8 cellular contexts compared by ENCODE assay signal in the genomic region with DNA sequence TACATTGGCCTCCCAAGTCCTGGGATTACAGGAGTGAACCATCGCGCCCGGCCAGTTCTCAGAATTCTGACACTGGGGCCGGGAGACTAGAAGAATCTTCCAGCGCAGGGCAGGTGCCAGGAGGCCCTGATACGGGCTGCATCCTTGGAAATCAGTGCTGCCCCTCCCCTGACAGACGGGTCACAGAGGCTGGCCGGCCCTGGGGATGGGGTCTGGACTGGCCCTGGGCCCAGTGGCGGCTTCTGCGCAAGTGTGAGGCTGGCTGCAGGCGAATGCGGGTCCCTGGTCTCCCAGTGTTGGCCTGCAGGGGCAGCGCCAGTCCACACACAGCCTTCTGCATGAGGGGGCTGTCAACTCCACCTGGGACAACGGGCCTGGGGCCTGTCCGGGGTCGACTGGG. TPM values are rescaled to one million over a fixed set of nuclear protein-coding genes. Genes with fewer than 3 reads are reported as not detected.
DNase-seq lines count a peak whose midpoint lies in the region; ATAC-seq and TF ChIP-seq lines count a peak whose summit lies in the region.

No MANE protein-coding gene starts in this region.

- peaks cover 27% of the 10 kb centered on the region for H3K79me2 ChIP-seq in hepatocyte

- CTCF ChIA-PET in WTC11 (lab: Charles Lee), result interaction anchor here (0.5 to 2.6 kb wide), 7 partner anchors 21 to 720 kb away, joined by 3 to 19 read pairs (median 3); no protein-coding TSS in a partner anchor

- H3K4me1 ChIP-seq in hepatocyte (ENCODE audit: insufficient read depth), result peaks cover 14% of the 10 kb centered on the region

- H3K36me3 Mint-ChIP-seq in WTC11, result peaks cover 11% of the 10 kb centered on the region
- H3K36me3 Mint-ChIP-seq in stimulated activated memory B cell treated with anti-CD40 and anti-IgM and Interleukin-4, amounts not matched to agents 10 μg/mL and 1 μg/mL and 100 μg/mL, for 72 hours, result peaks cover 14% of the 10 kb centered on the region

- no peaks in the 10 kb centered on the region for H3K9me3 Mint-ChIP-seq in WTC11
- no peaks in the 10 kb centered on the region for H3K9me3 Mint-ChIP-seq in stimulated activated memory B cell treated with anti-CD40 and anti-IgM and Interleukin-4, amounts not matched to agents 10 μg/mL and 1 μg/mL and 100 μg/mL, for 72 hours

- no peaks in the 10 kb centered on the region for H3K9me2 ChIP-seq in hepatocyte (replicated peaks; ENCODE audit: insufficient read depth)

- 82% methylated on average over 16 of the region's 16 CpGs for WGBS in hepatocyte (ENCODE audit: low lambda C conversion rate, missing lambda C conversion rate)

- no peaks in the 10 kb centered on the region for H3K36me3 ChIP-seq in hepatocyte (replicated peaks; ENCODE audit: insufficient read depth, low read depth)

- H3K4me3 Mint-ChIP-seq in WTC11, result peak overlapping the region; percentile 63
- H3K4me3 Mint-ChIP-seq in stimulated activated memory B cell treated with anti-CD40 and anti-IgM and Interleukin-4, amounts not matched to agents 10 μg/mL and 1 μg/mL and 100 μg/mL, for 72 hours, result peak overlapping the region; percentile 87

- peaks cover 3% of the 10 kb centered on the region; the same call in 1 of the 2 replicates for H3K4me1 Mint-ChIP-seq in WTC11
- H3K4me1 Mint-ChIP-seq in stimulated activated memory B cell treated with anti-CD40 and anti-IgM and Interleukin-4, amounts not matched to agents 10 μg/mL and 1 μg/mL and 100 μg/mL, for 72 hours, result peaks cover 29% of the 10 kb centered on the region

- no peaks in the 10 kb centered on the region for H3K27me3 ChIP-seq in hepatocyte

- H3K27ac ChIP-seq in hepatocyte, result no peak overlapping the region

- peak; percentile 89 for ATAC-seq in WTC11
- ATAC-seq in stimulated activated memory B cell treated with anti-CD40 and anti-IgM and Interleukin-4, amounts not matched to agents 10 μg/mL and 1 μg/mL and 100 μg/mL, for 72 hours, result no peak
- ATAC-seq in HG03457 (IDR thresholded peaks at IDR 0.05; ENCODE audit: unreplicated experiment), result no peak
- ATAC-seq in GM21515 (IDR thresholded peaks at IDR 0.05; ENCODE audit: unreplicated experiment), result no peak

- H2AFZ ChIP-seq in hepatocyte, result no peak overlapping the region

- H4K20me1 ChIP-seq in hepatocyte (ENCODE audit: insufficient read depth, poor library complexity, severe bottlenecking), result no peaks in the 10 kb centered on the region

- no peak overlapping the region for H3K27ac Mint-ChIP-seq in WTC11
- H3K27ac Mint-ChIP-seq in stimulated activated memory B cell treated with anti-CD40 and anti-IgM and Interleukin-4, amounts not matched to agents 10 μg/mL and 1 μg/mL and 100 μg/mL, for 72 hours, result peak overlapping the region; percentile 88

- H3K27me3 Mint-ChIP-seq in WTC11 (ENCODE audit: low read depth), result peaks cover 3% of the 10 kb centered on the region; the same call in 1 of the 2 replicates
- no peaks in the 10 kb centered on the region for H3K27me3 Mint-ChIP-seq in stimulated activated memory B cell treated with anti-CD40 and anti-IgM and Interleukin-4, amounts not matched to agents 10 μg/mL and 1 μg/mL and 100 μg/mL, for 72 hours

- peak overlapping the region; percentile 96 for H3K4me2 ChIP-seq in hepatocyte

- DNase-seq in DMS53 (lab: John Stamatoyannopoulos, UW), result peak; percentile 30
- no peak for DNase-seq in DMS53 treated with DMSO at 0.1 percent for 48 hours (lab: John Stamatoyannopoulos, UW; ENCODE audit: unreplicated experiment)
- DNase-seq in WTC11 (ENCODE audit: low spot score), result peak; percentile 83
- DNase-seq in hepatocyte (ENCODE audit: low spot score), result no peak
- no peak for DNase-seq in activated CD4-positive, CD25-positive, alpha-beta regulatory T cell (lab: John Stamatoyannopoulos, UW)

- TF ChIP-seq CTCF in WTC11 (IDR thresholded peaks at IDR 0.05) (no peak), hepatocyte (IDR thresholded peaks at IDR 0.05; ENCODE audit: poor library complexity) (peak; percentile 22)

- POLR2A ChIA-PET in WTC11 (lab: Charles Lee), result no interaction called here

- H3K4me3 ChIP-seq in hepatocyte, result no peak overlapping the region

- no peaks in the 10 kb centered on the region for H3K9me3 ChIP-seq in hepatocyte (ENCODE audit: low read depth)

TF ChIP-seq in WTC11, 78 proteins besides CTCF, POLR2A, EP300 and RAD21:
- TF ChIP-seq, protein P1, sequence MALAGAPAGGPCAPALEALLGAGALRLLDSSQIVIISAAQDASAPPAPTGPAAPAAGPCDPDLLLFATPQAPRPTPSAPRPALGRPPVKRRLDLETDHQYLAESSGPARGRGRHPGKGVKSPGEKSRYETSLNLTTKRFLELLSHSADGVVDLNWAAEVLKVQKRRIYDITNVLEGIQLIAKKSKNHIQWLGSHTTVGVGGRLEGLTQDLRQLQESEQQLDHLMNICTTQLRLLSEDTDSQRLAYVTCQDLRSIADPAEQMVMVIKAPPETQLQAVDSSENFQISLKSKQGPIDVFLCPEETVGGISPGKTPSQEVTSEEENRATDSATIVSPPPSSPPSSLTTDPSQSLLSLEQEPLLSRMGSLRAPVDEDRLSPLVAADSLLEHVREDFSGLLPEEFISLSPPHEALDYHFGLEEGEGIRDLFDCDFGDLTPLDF (CRISPR knock-in tag; IDR thresholded peaks at IDR 0.05), result no peak
- TF ChIP-seq, protein P2, sequence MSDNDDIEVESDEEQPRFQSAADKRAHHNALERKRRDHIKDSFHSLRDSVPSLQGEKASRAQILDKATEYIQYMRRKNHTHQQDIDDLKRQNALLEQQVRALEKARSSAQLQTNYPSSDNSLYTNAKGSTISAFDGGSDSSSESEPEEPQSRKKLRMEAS (CRISPR knock-in tag; IDR thresholded peaks at IDR 0.05), result no peak
- no peak for TF ChIP-seq ZNF423 (CRISPR knock-in tag; IDR thresholded peaks at IDR 0.05)
- no peak for TF ChIP-seq SP1 (CRISPR knock-in tag; conservative IDR thresholded peaks at IDR 0.05)
- TF ChIP-seq, protein P3, sequence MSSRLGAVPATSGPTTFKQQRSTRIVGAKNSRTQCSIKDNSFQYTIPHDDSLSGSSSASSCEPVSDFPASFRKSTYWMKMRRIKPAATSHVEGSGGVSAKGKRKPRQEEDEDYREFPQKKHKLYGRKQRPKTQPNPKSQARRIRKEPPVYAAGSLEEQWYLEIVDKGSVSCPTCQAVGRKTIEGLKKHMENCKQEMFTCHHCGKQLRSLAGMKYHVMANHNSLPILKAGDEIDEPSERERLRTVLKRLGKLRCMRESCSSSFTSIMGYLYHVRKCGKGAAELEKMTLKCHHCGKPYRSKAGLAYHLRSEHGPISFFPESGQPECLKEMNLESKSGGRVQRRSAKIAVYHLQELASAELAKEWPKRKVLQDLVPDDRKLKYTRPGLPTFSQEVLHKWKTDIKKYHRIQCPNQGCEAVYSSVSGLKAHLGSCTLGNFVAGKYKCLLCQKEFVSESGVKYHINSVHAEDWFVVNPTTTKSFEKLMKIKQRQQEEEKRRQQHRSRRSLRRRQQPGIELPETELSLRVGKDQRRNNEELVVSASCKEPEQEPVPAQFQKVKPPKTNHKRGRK (CRISPR knock-in tag; IDR thresholded peaks at IDR 0.05; ENCODE audit: borderline replicate concordance), result no peak
- no peak for TF ChIP-seq ZNF219 (CRISPR knock-in tag; IDR thresholded peaks at IDR 0.05; ENCODE audit: borderline replicate concordance)
- TF ChIP-seq EMX1 (CRISPR knock-in tag; IDR thresholded peaks at IDR 0.05), result no peak
- TF ChIP-seq, protein P4, sequence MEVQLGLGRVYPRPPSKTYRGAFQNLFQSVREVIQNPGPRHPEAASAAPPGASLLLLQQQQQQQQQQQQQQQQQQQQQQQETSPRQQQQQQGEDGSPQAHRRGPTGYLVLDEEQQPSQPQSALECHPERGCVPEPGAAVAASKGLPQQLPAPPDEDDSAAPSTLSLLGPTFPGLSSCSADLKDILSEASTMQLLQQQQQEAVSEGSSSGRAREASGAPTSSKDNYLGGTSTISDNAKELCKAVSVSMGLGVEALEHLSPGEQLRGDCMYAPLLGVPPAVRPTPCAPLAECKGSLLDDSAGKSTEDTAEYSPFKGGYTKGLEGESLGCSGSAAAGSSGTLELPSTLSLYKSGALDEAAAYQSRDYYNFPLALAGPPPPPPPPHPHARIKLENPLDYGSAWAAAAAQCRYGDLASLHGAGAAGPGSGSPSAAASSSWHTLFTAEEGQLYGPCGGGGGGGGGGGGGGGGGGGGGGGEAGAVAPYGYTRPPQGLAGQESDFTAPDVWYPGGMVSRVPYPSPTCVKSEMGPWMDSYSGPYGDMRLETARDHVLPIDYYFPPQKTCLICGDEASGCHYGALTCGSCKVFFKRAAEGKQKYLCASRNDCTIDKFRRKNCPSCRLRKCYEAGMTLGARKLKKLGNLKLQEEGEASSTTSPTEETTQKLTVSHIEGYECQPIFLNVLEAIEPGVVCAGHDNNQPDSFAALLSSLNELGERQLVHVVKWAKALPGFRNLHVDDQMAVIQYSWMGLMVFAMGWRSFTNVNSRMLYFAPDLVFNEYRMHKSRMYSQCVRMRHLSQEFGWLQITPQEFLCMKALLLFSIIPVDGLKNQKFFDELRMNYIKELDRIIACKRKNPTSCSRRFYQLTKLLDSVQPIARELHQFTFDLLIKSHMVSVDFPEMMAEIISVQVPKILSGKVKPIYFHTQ (CRISPR knock-in tag; IDR thresholded peaks at IDR 0.05), result no peak
- TF ChIP-seq ZNF317 (CRISPR knock-in tag; IDR thresholded peaks at IDR 0.05; ENCODE audit: borderline replicate concordance, low read depth), result no peak
- TF ChIP-seq MYBL2 (CRISPR knock-in tag; IDR thresholded peaks at IDR 0.05), result no peak
- TF ChIP-seq FOXJ3 (CRISPR knock-in tag; IDR thresholded peaks at IDR 0.05; ENCODE audit: borderline replicate concordance), result no peak
- TF ChIP-seq NR1H2 (CRISPR knock-in tag; IDR thresholded peaks at IDR 0.05), result no peak
- TF ChIP-seq, protein P5, sequence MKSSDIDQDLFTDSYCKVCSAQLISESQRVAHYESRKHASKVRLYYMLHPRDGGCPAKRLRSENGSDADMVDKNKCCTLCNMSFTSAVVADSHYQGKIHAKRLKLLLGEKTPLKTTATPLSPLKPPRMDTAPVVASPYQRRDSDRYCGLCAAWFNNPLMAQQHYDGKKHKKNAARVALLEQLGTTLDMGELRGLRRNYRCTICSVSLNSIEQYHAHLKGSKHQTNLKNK (CRISPR knock-in tag; IDR thresholded peaks at IDR 0.05), result no peak
- TF ChIP-seq ZBTB21 (CRISPR knock-in tag; IDR thresholded peaks at IDR 0.05; ENCODE audit: borderline replicate concordance), result no peak
TF ChIP-seq in WTC11: peak in this region for 0.

RNA-seq across cellular contexts. Expression of a gene that starts 0.8 kb away (rescaled TPM):
- 64.9 to 70.9 TPM (median 69.0 TPM) in 3 replicates for total RNA-seq in WTC11 (2021)
- total RNA-seq in hepatocyte, result 66.9 and 77.0 TPM in 2 replicates
- 94.0 and 97.3 TPM in 2 replicates for polyA plus RNA-seq in hepatocyte

RNA-seq across cellular contexts. Expression of a gene that starts 49.9 kb away (rescaled TPM):
- 35.2 to 42.0 TPM (median 36.7 TPM) in 3 replicates for total RNA-seq in WTC11 (2021)
- total RNA-seq in hepatocyte, result 11.2 and 21.2 TPM in 2 replicates
- 28.5 and 51.6 TPM in 2 replicates for polyA plus RNA-seq in hepatocyte

Comparison
In these comparisons a context has a peak if more than half of its experiments do, and no peak if none do; other contexts are left out.
1. DNase-seq: peak in DMS53 (single experiment) and WTC11 (single experiment); none in DMS53 treated with DMSO at 0.1 percent for 48 hours (single experiment), hepatocyte (single experiment) and activated CD4-positive, CD25-positive, alpha-beta regulatory T cell (0 of 4).